ENCODE assay signal across 12 cellular contexts in genomic region chr11:121870202-121871045, GRCh38.
DNase-seq lines count a peak whose midpoint lies in the region; ATAC-seq and TF ChIP-seq lines count a peak whose summit lies in the region.
"Had no signal": no experiment of that assay in that cellular context is flagged by ENCODE, and none has a peak within 500 bp of the region (broad histone marks: within the 10 kb centered on the region; RNA-seq: fewer than 3 reads in every experiment).

No MANE protein-coding gene starts in this region.

- H3K36me3 Mint-ChIP-seq in MCF 10A (ENCODE audit: insufficient read depth, unreplicated experiment): peaks cover 4% of the 10 kb centered on the region

- no peaks in the 10 kb centered on the region for H3K27me3 Mint-ChIP-seq in MCF 10A (ENCODE audit: insufficient read depth, unreplicated experiment)

- TF ChIP-seq POLR2A in breast epithelium (IDR thresholded peaks at IDR 0.05) (no peak), esophagus squamous epithelium (IDR thresholded peaks at IDR 0.05) (no peak)

- POLR2A ChIA-PET in MCF 10A (lab: Yijun Ruan, JAX): interaction anchor here (0.6 to 0.8 kb wide), 3 partner anchors 14 to 65 kb away, joined by 3 read pairs; no protein-coding TSS in a partner anchor

- CTCF ChIA-PET in MCF 10A (lab: Yijun Ruan, JAX): interaction anchor here (0.6 kb wide), 1 partner anchor 173 kb away, joined by 3 read pairs; no protein-coding TSS in a partner anchor

- intact Hi-C loops in MCF 10A (cut with micrococcal nuclease) (no loop called here), breast epithelium (cut with DNase I; ENCODE audit: low total_unique reads) (no loop called here), esophagus squamous epithelium (cut with DNase I) (no loop called here)

- no peaks in the 10 kb centered on the region for H3K9me3 ChIP-seq in breast epithelium
- no peaks in the 10 kb centered on the region for H3K9me3 ChIP-seq in esophagus squamous epithelium
- no peaks in the 10 kb centered on the region for H3K9me3 ChIP-seq in muscle layer of duodenum (ENCODE audit: control insufficient read depth in 1 of 2, low read length in 2 of 2)
- no peaks in the 10 kb centered on the region for H3K9me3 ChIP-seq in MG63

- DNase-seq in MCF 10A (ENCODE audit: unreplicated experiment): peak; percentile 38
- no peak for DNase-seq in breast epithelium (ENCODE audit: low spot score in 2 of 2)
- no peak for DNase-seq in esophagus squamous epithelium (lab: John Stamatoyannopoulos, UW)
- no peak for DNase-seq in Kasumi-1 (lab: John Stamatoyannopoulos, UW)
- DNase-seq in MG63: no peak
- DNase-seq: activated CD4-positive, alpha-beta T cell treated with anti-CD3 and anti-CD28 coated beads, Interleukin-2, amount 50 U/mL, for 4 hours; activated naive CD4-positive, alpha-beta T cell treated with Interleukin-2 at 50 U/mL for 16 hours; NCI-H1694 had no signal

- H3K4me1 ChIP-seq in breast epithelium: no peaks in the 10 kb centered on the region
- peaks cover 0 to 3% (median 0%) of the 10 kb centered on the region in 3 donors for H3K4me1 ChIP-seq in esophagus squamous epithelium
- no peaks in the 10 kb centered on the region for H3K4me1 ChIP-seq in muscle layer of duodenum (ENCODE audit: control insufficient read depth in 1 of 2, insufficient read depth in 2 of 2, low read length in 2 of 2)

- ATAC-seq in HG03196 (IDR thresholded peaks at IDR 0.05; ENCODE audit: unreplicated experiment) (no peak), HG03139 (IDR thresholded peaks at IDR 0.05; ENCODE audit: unreplicated experiment) (no peak)

- no peaks in the 10 kb centered on the region for H3K27me3 ChIP-seq in breast epithelium
- no peaks in the 10 kb centered on the region for H3K27me3 ChIP-seq in esophagus squamous epithelium
- no peaks in the 10 kb centered on the region for H3K27me3 ChIP-seq in muscle layer of duodenum (ENCODE audit: low read depth, low read length)
- H3K27me3 ChIP-seq in MG63: no peaks in the 10 kb centered on the region

- TF ChIP-seq CTCF in MCF 10A (IDR thresholded peaks at IDR 0.05; ENCODE audit: unreplicated experiment) (no peak), breast epithelium (IDR thresholded peaks at IDR 0.05) (no peak), esophagus squamous epithelium (IDR thresholded peaks at IDR 0.05) (no peak)

- WGBS in esophagus squamous epithelium, 2 donors: 53 to 58% methylated on average over 7 of the region's 7 CpGs

- H3K4me1 Mint-ChIP-seq in MCF 10A (ENCODE audit: insufficient read depth, unreplicated experiment): peaks cover 18% of the 10 kb centered on the region

- no TSS peak for BruUV-seq in MCF 10A (replicated peaks; lab: Mats Ljungman, UMichigan)

- H3K36me3 ChIP-seq in breast epithelium (no peaks in the 10 kb centered on the region), esophagus squamous epithelium (no peaks in the 10 kb centered on the region), muscle layer of duodenum (ENCODE audit: control insufficient read depth in 1 of 2, insufficient read depth in 2 of 2, low read length in 2 of 2) (no peaks in the 10 kb centered on the region), MG63 (no peaks in the 10 kb centered on the region)

- no peaks in the 10 kb centered on the region for H3K9me3 Mint-ChIP-seq in MCF 10A (ENCODE audit: unreplicated experiment)
- H3K9me3 Mint-ChIP-seq: T-helper 1 cell treated with Interleukin-12 subunit alpha and Interleukin-12 subunit beta and Interleukin-4 antibody, amounts not matched to agents 30 μg/mL and 1 μg/mL, for 36 hours had no signal

- H3K4me3 Mint-ChIP-seq in MCF 10A (ENCODE audit: unreplicated experiment): no peak overlapping the region
- H3K4me3 Mint-ChIP-seq: T-helper 1 cell treated with Interleukin-12 subunit alpha and Interleukin-12 subunit beta and Interleukin-4 antibody, amounts not matched to agents 30 μg/mL and 1 μg/mL, for 36 hours had no signal

- H3K27ac ChIP-seq in breast epithelium (peak overlapping the region in 1 of 2 donors; percentile 63), esophagus squamous epithelium (peak overlapping the region in 3 of 4 donors; percentile 45 to 68 (median 59)), muscle layer of duodenum (ENCODE audit: low read length) (peak overlapping the region; percentile 14)

- no peak overlapping the region for H3K4me3 ChIP-seq in breast epithelium
- no peak overlapping the region for H3K4me3 ChIP-seq in esophagus squamous epithelium
- H3K4me3 ChIP-seq in muscle layer of duodenum (ENCODE audit: low read depth in 1 of 2, low read length in 2 of 2): no peak overlapping the region
- H3K4me3 ChIP-seq in MG63: no peak overlapping the region

- no peak overlapping the region for H3K27ac Mint-ChIP-seq in MCF 10A (ENCODE audit: low read depth, unreplicated experiment)
- H3K27ac Mint-ChIP-seq: T-helper 1 cell treated with Interleukin-12 subunit alpha and Interleukin-12 subunit beta and Interleukin-4 antibody, amounts not matched to agents 30 μg/mL and 1 μg/mL, for 36 hours had no signal
